8 cellular contexts compared by ENCODE assay signal in the genomic region with DNA sequence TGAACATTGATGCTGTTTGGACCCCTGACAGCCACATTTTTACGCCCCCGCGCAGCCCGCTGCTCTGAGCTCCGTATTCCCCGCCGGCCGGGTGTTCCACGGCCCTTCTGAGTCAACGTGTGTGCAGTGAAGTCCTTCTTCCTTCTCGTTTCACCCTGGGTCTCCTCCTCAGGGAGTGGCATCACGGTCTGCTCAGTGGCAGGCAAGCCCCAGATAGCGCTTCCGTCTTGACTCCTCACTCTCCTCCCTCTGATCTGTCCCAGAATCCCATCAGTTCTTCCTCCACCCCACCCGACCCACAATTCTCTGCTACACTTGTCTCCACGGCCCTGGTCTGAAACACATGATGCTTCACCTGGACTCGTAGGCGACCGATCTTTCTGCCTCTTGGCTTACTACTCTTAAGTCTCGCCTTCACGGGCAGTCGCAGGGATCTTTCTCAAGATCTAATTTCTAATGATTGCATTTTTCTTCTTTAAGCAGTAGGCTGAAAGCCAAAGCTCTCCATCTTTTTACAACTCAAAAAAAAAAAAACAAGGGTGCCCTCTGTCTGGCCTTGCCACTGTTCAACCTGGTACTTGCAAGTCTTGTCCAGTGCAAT. TPM values are rescaled to one million over a fixed set of nuclear protein-coding genes. Genes with fewer than 3 reads are reported as not detected.
DNase-seq lines count a peak whose midpoint lies in the region; ATAC-seq, FAIRE-seq and TF ChIP-seq lines count a peak whose summit lies in the region.

No MANE protein-coding gene starts in this region.

- WGBS in GM12878 (ENCODE audit: insufficient coverage, insufficient replicate concordance, low lambda C conversion rate, missing lambda C conversion rate): 8% methylated on average over 22 of the region's 22 CpGs

- H3K27me3 ChIP-seq in BJ (ENCODE audit: control insufficient read depth, insufficient read depth, low read length): peaks cover 2% of the 10 kb centered on the region; the same call in 1 of the 2 replicates
- no peaks in the 10 kb centered on the region; a peak in 1 of 4 replicates for H3K27me3 ChIP-seq in GM12878 (replicated peaks in 1 of 2; ENCODE audit: control insufficient read depth in 2 of 2, insufficient read depth in 2 of 2, low read length in 1 of 2)

- FAIRE-seq in GM12878 (lab: Jason Lieb, UNC): no peak

- intact Hi-C loops in GM12878 (cut with micrococcal nuclease; ENCODE audit: unreplicated experiment): loop anchor here (10.0 kb wide), 1 partner anchor 241 kb away; the partner anchor contains the start of gene POP4

- H3K36me3 ChIP-seq in BJ (ENCODE audit: control insufficient read depth, insufficient read depth, low read length): no peaks in the 10 kb centered on the region
- no peaks in the 10 kb centered on the region for H3K36me3 ChIP-seq in GM12878 (ENCODE audit: control insufficient read depth in 2 of 2, insufficient read depth in 2 of 2, low read length in 1 of 2)

- peak overlapping the region; percentile 91 for H2AFZ ChIP-seq in GM12878 (ENCODE audit: control insufficient read depth, low read depth, low read length)

- TF ChIP-seq CTCF in BJ (IDR thresholded peaks at IDR 0.05; ENCODE audit: insufficient read depth, low read depth, low read length): no peak
- no peak for TF ChIP-seq CTCF in GM12878 (IDR thresholded peaks at IDR 0.05 in 2 of 3, conservative IDR thresholded peaks at IDR 0.05 in 1 of 3; ENCODE audit: control insufficient read depth in 2 of 3, extremely low read depth in 1 of 3, insufficient read depth in 1 of 3, low read depth in 3 of 3, low read length in 3 of 3)
- no peak for TF ChIP-seq CTCF in GM13976 (IDR thresholded peaks at IDR 0.05; ENCODE audit: borderline replicate concordance, control extremely low read depth, extremely low read depth, insufficient read depth, missing control alignments)

- H3K9me3 ChIP-seq in GM12878 (replicated peaks; ENCODE audit: control insufficient read depth, insufficient read depth, low read length): no peaks in the 10 kb centered on the region

- H3K4me2 ChIP-seq in GM12878 (ENCODE audit: control insufficient read depth, insufficient read depth): peak overlapping the region; percentile 95

- POLR2A ChIA-PET in BJ (lab: Charles Lee) (no interaction called here), GM12878 (lab: Charles Lee) (interaction anchor here (0.7 kb wide), 1 partner anchor 231 kb away, joined by 3 read pairs; no protein-coding TSS in a partner anchor)

- peaks cover 21% of the 10 kb centered on the region for H3K4me1 ChIP-seq in GM12878 (ENCODE audit: control insufficient read depth, insufficient read depth, low read length)

- in situ Hi-C loops in GM12878 (cut with MboI) (no loop called here), GM13976 (cut with MboI; ENCODE audit: low sequenced_read_pairs, unreplicated experiment) (no loop called here)

- no peak for TF ChIP-seq EP300 in GM12878 (IDR thresholded peaks at IDR 0.05; ENCODE audit: borderline replicate concordance in 1 of 2, control insufficient read depth in 1 of 2, low read depth in 2 of 2, low read length in 2 of 2)

- H3K27ac ChIP-seq in GM12878 (ENCODE audit: control insufficient read depth, insufficient read depth): peak overlapping the region; percentile 59

- no peaks in the 10 kb centered on the region for H4K20me1 ChIP-seq in GM12878 (ENCODE audit: control insufficient read depth, insufficient read depth)

- H3K4me3 ChIP-seq in BJ (ENCODE audit: low read depth, low read length): peak overlapping the region; percentile 64
- peak overlapping the region; percentile 90 for H3K4me3 ChIP-seq in GM12878

- CTCF ChIA-PET in BJ (lab: Yijun Ruan, JAX): interaction anchor here (1.2 to 1.8 kb wide), 2 partner anchors 12 to 129 kb away, joined by 3 to 9 read pairs; no protein-coding TSS in a partner anchor
- CTCF ChIA-PET in GM12878 (lab: Yijun Ruan, JAX): interaction anchor here (0.6 to 1.8 kb wide), 10 partner anchors 8 to 804 kb away, joined by 3 to 11 read pairs (median 4); partner anchors contain the start of gene POP4

- DNase-seq in BJ (ENCODE audit: low read depth) (no peak), HCEC 1CT (peak; percentile 27), RKO (ENCODE audit: low spot score) (peak; percentile 59), GM12878 (ENCODE audit: low read depth, low spot score) (no peak), iris pigment epithelial cell (ENCODE audit: low read depth) (peak; percentile 40), GM13976 (ENCODE audit: low spot score) (no peak), NCI-H1694 (lab: John Stamatoyannopoulos, UW) (no peak)
- DNase-seq in stimulated activated CD4-positive, alpha-beta T cell treated with anti-CD3 and anti-CD28 coated beads, Interleukin-12 subunit alpha, Interleukin-12 subunit beta, amount 100 ng/mL, for 4 hours: peak; percentile 24

- peak; percentile 9 for ATAC-seq in GM12878

- no peak for TF ChIP-seq POLR2A in GM12878 (IDR thresholded peaks at IDR 0.05; ENCODE audit: low read depth, low read length)

- TF ChIP-seq RAD21 in GM12878 (IDR thresholded peaks at IDR 0.05; ENCODE audit: insufficient read depth, low read depth, low read length): no peak

- H3K79me2 ChIP-seq in GM12878 (ENCODE audit: control insufficient read depth, insufficient read depth, low read length): no peaks in the 10 kb centered on the region

- SMC1A ChIA-PET in GM12878 (lab: Charles Lee; ENCODE audit: uncharacterized antibody, unreplicated experiment): interaction anchor here (0.8 to 1.9 kb wide), 4 partner anchors 9 to 31 kb away, joined by 3 to 6 read pairs (median 4); no protein-coding TSS in a partner anchor

- RAD21 ChIA-PET in GM12878 (lab: Charles Lee; ENCODE audit: unreplicated experiment): interaction anchor here (0.8 to 2.0 kb wide), 3 partner anchors 38 to 86 kb away, joined by 3 to 10 read pairs (median 3); no protein-coding TSS in a partner anchor

- BruUV-seq in GM12878 (replicated peaks; lab: Mats Ljungman, UMichigan): no TSS peak

- peak overlapping the region; percentile 63 for H3K9ac ChIP-seq in GM12878 (ENCODE audit: control insufficient read depth, insufficient read depth, low read length)

TF ChIP-seq in GM12878, 131 proteins besides CTCF, POLR2A, EP300 and RAD21:
- TF ChIP-seq MTA2 (IDR thresholded peaks at IDR 0.05; ENCODE audit: low read depth): no peak
- TF ChIP-seq SMAD5 (IDR thresholded peaks at IDR 0.05; ENCODE audit: low read depth): no peak
- TF ChIP-seq LARP7 (IDR thresholded peaks at IDR 0.05): peak; percentile 2; the same call in 1 of the 2 replicates
- TF ChIP-seq, protein P1, sequence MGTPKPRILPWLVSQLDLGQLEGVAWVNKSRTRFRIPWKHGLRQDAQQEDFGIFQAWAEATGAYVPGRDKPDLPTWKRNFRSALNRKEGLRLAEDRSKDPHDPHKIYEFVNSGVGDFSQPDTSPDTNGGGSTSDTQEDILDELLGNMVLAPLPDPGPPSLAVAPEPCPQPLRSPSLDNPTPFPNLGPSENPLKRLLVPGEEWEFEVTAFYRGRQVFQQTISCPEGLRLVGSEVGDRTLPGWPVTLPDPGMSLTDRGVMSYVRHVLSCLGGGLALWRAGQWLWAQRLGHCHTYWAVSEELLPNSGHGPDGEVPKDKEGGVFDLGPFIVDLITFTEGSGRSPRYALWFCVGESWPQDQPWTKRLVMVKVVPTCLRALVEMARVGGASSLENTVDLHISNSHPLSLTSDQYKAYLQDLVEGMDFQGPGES (IDR thresholded peaks at IDR 0.05): no peak
- peak in 1 of 2 experiments; percentile 65; a peak in 2 of 3 replicates for TF ChIP-seq EGR1 (IDR thresholded peaks at IDR 0.05; ENCODE audit: borderline replicate concordance in 1 of 2, low read depth in 2 of 2, low read length in 2 of 2)
- TF ChIP-seq NFXL1 (IDR thresholded peaks at IDR 0.05; ENCODE audit: borderline replicate concordance): no peak
- TF ChIP-seq IKZF1 (conservative IDR thresholded peaks at IDR 0.05): 0 out of 2 replicates have a peak, but pooled peaks have one; percentile 22
- peak; percentile 2 for TF ChIP-seq MEF2B (IDR thresholded peaks at IDR 0.05; ENCODE audit: partially characterized antibody, poor library complexity, severe bottlenecking)
- 0 out of 4 replicates have a peak, but pooled peaks of 1 of the 2 experiments have one; percentile 3 for TF ChIP-seq IKZF2 (IDR thresholded peaks at IDR 0.05)

RNA-seq across cellular contexts. Expression of gene CCNE1, which starts 33.9 kb away (rescaled TPM):
- polyA plus RNA-seq in BJ (2011; rRNA removed) (4.8 and 5.0 TPM in 2 replicates), GM12878 (2011; rRNA removed) (19.4 and 22.7 TPM in 2 replicates), GM12878 (2014; fragmentation: Illumina TruSeq; extraction: Trizol) (43.1 TPM in 2 replicates), GM12878 (2014; fragmentation: Nextera tagmentation; extraction: Ambion mirVana) (10 to 100 TPM in 1 of 2 experiments, 1 to 10 TPM in 1; 9.3 to 17.0 TPM), GM12878 (2014; rRNA removed) (44.2 and 46.0 TPM in 2 replicates), GM12878 (2016; fragmentation: Nextera tagmentation; extraction: Ambion mirVana) (10 to 100 TPM in 1 of 2 experiments, 1 to 10 TPM in 1; 6.3 to 39.7 TPM)
- 1.6 and 3.7 TPM in 2 replicates for polyA minus RNA-seq in BJ (2011; rRNA and poly(A)+ RNA removed)
- total RNA-seq in GM12878 (2013; cell fraction: nucleolus; rRNA removed): 4.8 and 8.6 TPM in 2 replicates
- total RNA-seq in GM12878 (2014; rRNA removed) (42.2 and 43.7 TPM in 2 replicates), GM12878 (2014; rRNA removed; fragmentation: Illumina TruSeq; extraction: Trizol) (31.8 and 33.4 TPM in 2 replicates), GM12878 (2021) (35.7 and 41.9 TPM in 2 replicates)
- 9.7 TPM for polyA plus RNA-seq in GM12878 (2011; ENCODE audit: low read depth)
- 16.2 and 16.7 TPM in 2 replicates for polyA plus RNA-seq in GM12878 (2011; cell fraction: cytosol; rRNA removed)
- polyA plus RNA-seq in GM12878 (2011; cell fraction: nucleus; rRNA removed): 29.6 and 35.5 TPM in 2 replicates
- 12.5 and 14.4 TPM in 2 replicates for polyA plus RNA-seq in GM12878 (2012)
- 9.9 and 15.7 TPM in 2 replicates for polyA minus RNA-seq in GM12878 (2011; rRNA and poly(A)+ RNA removed)
- polyA minus RNA-seq in GM12878 (2011; cell fraction: cytosol; rRNA and poly(A)+ RNA removed): 3.9 and 9.9 TPM in 2 replicates
- 9.6 and 22.5 TPM in 2 replicates for polyA minus RNA-seq in GM12878 (2011; cell fraction: nucleus; rRNA and poly(A)+ RNA removed)

Comparison
In these comparisons a context has a peak if more than half of its experiments do, and no peak if none do; other contexts are left out.
1. DNase-seq: peak in HCEC 1CT (single experiment), RKO (single experiment), iris pigment epithelial cell (single experiment) and stimulated activated CD4-positive, alpha-beta T cell treated with anti-CD3 and anti-CD28 coated beads, Interleukin-12 subunit alpha, Interleukin-12 subunit beta, amount 100 ng/mL, for 4 hours (single experiment); none in BJ (single experiment), GM12878 (single experiment), GM13976 (single experiment) and NCI-H1694 (single experiment).